Comparison of ENCODE assay signal across 25 cellular contexts in genomic region chr14:62889354-62889753, GRCh38.
"Had no signal": no experiment of that assay in that cellular context is flagged by ENCODE, and none has a peak within 500 bp of the region (broad histone marks: within the 10 kb centered on the region; RNA-seq: fewer than 3 reads in every experiment).

No MANE protein-coding gene starts in this region.

- H3K4me1 Mint-ChIP-seq: activated CD8-positive, alpha-beta memory T cell treated with anti-CD3 and anti-CD28 coated beads, Interleukin-2, amount 10 ng/mL, durations not matched to agents 7 days and 5 days; activated naive CD8-positive, alpha-beta T cell treated with anti-CD3 and anti-CD28 coated beads for 36 hours had no signal

- H3K27ac Mint-ChIP-seq: activated CD8-positive, alpha-beta memory T cell treated with anti-CD3 and anti-CD28 coated beads, Interleukin-2, amount 10 ng/mL, durations not matched to agents 7 days and 5 days; activated naive CD4-positive, alpha-beta T cell treated with anti-CD3 and anti-CD28 coated beads for 36 hours; activated naive CD8-positive, alpha-beta T cell treated with anti-CD3 and anti-CD28 coated beads for 36 hours; T-helper 1 cell treated with Interleukin-12 subunit alpha and Interleukin-12 subunit beta and Interleukin-4 antibody, amounts not matched to agents 30 μg/mL and 1 μg/mL, for 36 hours had no signal

- H3K4me3 Mint-ChIP-seq: activated CD8-positive, alpha-beta memory T cell treated with anti-CD3 and anti-CD28 coated beads, Interleukin-2, amount 10 ng/mL, durations not matched to agents 7 days and 5 days; activated naive CD4-positive, alpha-beta T cell treated with anti-CD3 and anti-CD28 coated beads for 36 hours; activated naive CD8-positive, alpha-beta T cell treated with anti-CD3 and anti-CD28 coated beads for 36 hours; activated T-cell treated with anti-CD3 and anti-CD28 coated beads, Interleukin-2, amount 50 U/mL, for 4 hours; T-helper 1 cell treated with Interleukin-12 subunit alpha and Interleukin-12 subunit beta and Interleukin-4 antibody, amounts not matched to agents 30 μg/mL and 1 μg/mL, for 36 hours had no signal

- DNase-seq: activated CD4-positive, alpha-beta T cell treated with anti-CD3 and anti-CD28 coated beads for 48 hours; activated CD4-positive, alpha-beta T cell treated with anti-CD3 and anti-CD28 coated beads, Interleukin-2, amount 50 U/mL, for 4 hours; activated CD4-positive, CD25-positive, alpha-beta regulatory T cell treated with anti-CD3 and anti-CD28 coated beads, Interleukin-2, amount 50 U/mL, for 72 hours; activated CD8-positive, alpha-beta memory T cell treated with anti-CD3 and anti-CD28 coated beads, Interleukin-2, amount 10 ng/mL, durations not matched to agents 7 days and 5 days; activated gamma-delta T cell; activated naive CD4-positive, alpha-beta T cell treated with anti-CD3 and anti-CD28 coated beads for 36 hours; activated naive CD8-positive, alpha-beta T cell treated with anti-CD3 and anti-CD28 coated beads for 36 hours; activated T-cell treated with anti-CD3 and anti-CD28 coated beads, Interleukin-2, amount 50 U/mL, for 4 hours; brain microvascular endothelial cell; cerebellar nuclear complex; KG1; NCI-H1092; NCI-H1436; NCI-H1694 treated with DMSO at 0.1 percent for 48 hours; NCI-H2029 treated with DMSO at 0.1 percent for 48 hours; NCI-H345; NCI-H510A; NCI-H69; NK-92 treated with Interleukin-12 subunit alpha and Interleukin-12 subunit beta, amount 100 ng/mL, for 24 hours; OCI-M1; RPMI8226 had no signal

- H3K9me3 Mint-ChIP-seq: activated naive CD8-positive, alpha-beta T cell treated with anti-CD3 and anti-CD28 coated beads for 36 hours; activated T-cell treated with anti-CD3 and anti-CD28 coated beads, Interleukin-2, amount 50 U/mL, for 4 hours had no signal

- H3K27me3 ChIP-seq: brain microvascular endothelial cell had no signal

- H3K36me3 Mint-ChIP-seq: activated CD8-positive, alpha-beta memory T cell treated with anti-CD3 and anti-CD28 coated beads, Interleukin-2, amount 10 ng/mL, durations not matched to agents 7 days and 5 days; activated naive CD8-positive, alpha-beta T cell treated with anti-CD3 and anti-CD28 coated beads for 36 hours had no signal

- H3K27ac ChIP-seq: brain microvascular endothelial cell, SK-N-MC had no signal

- H3K4me3 ChIP-seq: SK-N-MC had no signal

- H3K36me3 ChIP-seq: brain microvascular endothelial cell had no signal

- H3K27me3 Mint-ChIP-seq: activated CD8-positive, alpha-beta memory T cell treated with anti-CD3 and anti-CD28 coated beads, Interleukin-2, amount 10 ng/mL, durations not matched to agents 7 days and 5 days; activated naive CD8-positive, alpha-beta T cell treated with anti-CD3 and anti-CD28 coated beads for 36 hours had no signal

- ATAC-seq: activated CD8-positive, alpha-beta memory T cell treated with anti-CD3 and anti-CD28 coated beads, Interleukin-2, amount 10 ng/mL, durations not matched to agents 7 days and 5 days; activated T-cell treated with anti-CD3 and anti-CD28 coated beads, Interleukin-2, amount 50 U/mL, for 4 hours; Panc1; Right ventricle myocardium inferior had no signal
